23 cellular contexts compared by ENCODE assay signal in genomic region chr2:66318009-66318561, GRCh38.
"Had no signal": no experiment of that assay in that cellular context is flagged by ENCODE, and none has a peak within 500 bp of the region (broad histone marks: within the 10 kb centered on the region; RNA-seq: fewer than 3 reads in every experiment).

No MANE protein-coding gene starts in this region.

- H3K4me3 Mint-ChIP-seq: activated B cell treated with CpG ODN at 0.5 μM for 24 hours; activated CD4-positive, alpha-beta memory T cell treated with anti-CD3 and anti-CD28 coated beads, Interleukin-2, amount 10 ng/mL, durations not matched to agents 7 days and 5 days; activated CD4-positive, alpha-beta T cell treated with anti-CD3 and anti-CD28 coated beads, Interleukin-2, amount 10 ng/mL, durations not matched to agents 7 days and 5 days; activated naive CD4-positive, alpha-beta T cell treated with anti-CD3 and anti-CD28 coated beads, Interleukin-2, amount 10 ng/mL, durations not matched to agents 7 days and 5 days; activated naive CD8-positive, alpha-beta T cell treated with anti-CD3 and anti-CD28 coated beads for 36 hours; activated T-cell treated with anti-CD3 and anti-CD28 coated beads, Interleukin-2, amount 50 U/mL, for 72 hours; T-helper 17 cell had no signal

- ATAC-seq: activated T-cell treated with anti-CD3 and anti-CD28 coated beads, Interleukin-2, amount 50 U/mL, for 72 hours; T-helper 17 cell had no signal

- H3K36me3 Mint-ChIP-seq: activated naive CD4-positive, alpha-beta T cell treated with anti-CD3 and anti-CD28 coated beads, Interleukin-2, amount 10 ng/mL, durations not matched to agents 7 days and 5 days; activated naive CD8-positive, alpha-beta T cell treated with anti-CD3 and anti-CD28 coated beads for 36 hours had no signal

- DNase-seq: activated B cell treated with CpG ODN at 0.5 μM for 24 hours; activated CD4-positive, alpha-beta memory T cell treated with anti-CD3 and anti-CD28 coated beads, Interleukin-2, amount 10 ng/mL, durations not matched to agents 7 days and 5 days; activated CD4-positive, alpha-beta T cell treated with anti-CD3 and anti-CD28 coated beads, Interleukin-2, amount 10 ng/mL, durations not matched to agents 7 days and 5 days; activated CD8-positive, alpha-beta memory T cell treated with anti-CD3 and anti-CD28 coated beads, Interleukin-2, amount 50 U/mL, for 4 hours; activated gamma-delta T cell treated with Interleukin-2 at 50 U/mL for 16 hours; activated naive CD4-positive, alpha-beta T cell treated with anti-CD3 and anti-CD28 coated beads, Interleukin-2, amount 10 ng/mL, durations not matched to agents 7 days and 5 days; activated naive CD8-positive, alpha-beta T cell treated with anti-CD3 and anti-CD28 coated beads for 36 hours; activated T-cell treated with anti-CD3 and anti-CD28 coated beads, Interleukin-2, amount 50 U/mL, for 72 hours; brain microvascular endothelial cell; cerebellar nuclear complex; MM.1S; NCI-H1105; NCI-H1436 treated with DMSO at 0.1 percent for 48 hours; NCI-H187; NCI-H2081; NCI-H524; Peyer's patch; Right ventricle myocardium superior; SJCRH30; T-helper 17 cell; T-helper 9 cell had no signal

- H3K4me1 Mint-ChIP-seq: activated B cell treated with CpG ODN at 0.5 μM for 24 hours; activated CD4-positive, alpha-beta memory T cell treated with anti-CD3 and anti-CD28 coated beads, Interleukin-2, amount 10 ng/mL, durations not matched to agents 7 days and 5 days; activated CD4-positive, alpha-beta T cell treated with anti-CD3 and anti-CD28 coated beads, Interleukin-2, amount 10 ng/mL, durations not matched to agents 7 days and 5 days; activated naive CD4-positive, alpha-beta T cell treated with anti-CD3 and anti-CD28 coated beads, Interleukin-2, amount 10 ng/mL, durations not matched to agents 7 days and 5 days; activated naive CD8-positive, alpha-beta T cell treated with anti-CD3 and anti-CD28 coated beads for 36 hours; T-helper 17 cell had no signal

- H3K27ac Mint-ChIP-seq: activated B cell treated with CpG ODN at 0.5 μM for 24 hours; activated CD4-positive, alpha-beta memory T cell treated with anti-CD3 and anti-CD28 coated beads, Interleukin-2, amount 10 ng/mL, durations not matched to agents 7 days and 5 days; activated CD4-positive, alpha-beta T cell treated with anti-CD3 and anti-CD28 coated beads, Interleukin-2, amount 10 ng/mL, durations not matched to agents 7 days and 5 days; activated naive CD4-positive, alpha-beta T cell treated with anti-CD3 and anti-CD28 coated beads, Interleukin-2, amount 10 ng/mL, durations not matched to agents 7 days and 5 days; activated naive CD8-positive, alpha-beta T cell treated with anti-CD3 and anti-CD28 coated beads for 36 hours; activated T-cell treated with anti-CD3 and anti-CD28 coated beads, Interleukin-2, amount 50 U/mL, for 72 hours; activated T-helper 2 cell treated with anti-CD3 and anti-CD28 coated beads, Interferon-gamma antibody, Interleukin-2, Interleukin-4, amounts not matched to agents 10 μg/mL and 5 μg/mL and 100 μg/mL, durations not matched to agents 14 hours and 24 hours and 36 hours; T-helper 17 cell had no signal

- H3K9me3 Mint-ChIP-seq: activated CD4-positive, alpha-beta memory T cell treated with anti-CD3 and anti-CD28 coated beads, Interleukin-2, amount 10 ng/mL, durations not matched to agents 7 days and 5 days; activated naive CD4-positive, alpha-beta T cell treated with anti-CD3 and anti-CD28 coated beads, Interleukin-2, amount 10 ng/mL, durations not matched to agents 7 days and 5 days; activated naive CD8-positive, alpha-beta T cell treated with anti-CD3 and anti-CD28 coated beads for 36 hours; activated T-helper 2 cell treated with anti-CD3 and anti-CD28 coated beads, Interferon-gamma antibody, Interleukin-2, Interleukin-4, amounts not matched to agents 10 μg/mL and 5 μg/mL and 100 μg/mL, durations not matched to agents 14 hours and 24 hours and 36 hours had no signal

- H3K9me3 ChIP-seq: Peyer's patch, SJCRH30 had no signal

- H3K27ac ChIP-seq: brain microvascular endothelial cell, Peyer's patch, RWPE1, SJCRH30 had no signal

- H3K4me1 ChIP-seq: Peyer's patch, SJCRH30 had no signal

- H3K27me3 Mint-ChIP-seq: activated B cell treated with CpG ODN at 0.5 μM for 24 hours; activated CD4-positive, alpha-beta memory T cell treated with anti-CD3 and anti-CD28 coated beads, Interleukin-2, amount 10 ng/mL, durations not matched to agents 7 days and 5 days; activated CD4-positive, alpha-beta T cell treated with anti-CD3 and anti-CD28 coated beads, Interleukin-2, amount 10 ng/mL, durations not matched to agents 7 days and 5 days; activated naive CD4-positive, alpha-beta T cell treated with anti-CD3 and anti-CD28 coated beads, Interleukin-2, amount 10 ng/mL, durations not matched to agents 7 days and 5 days; activated naive CD8-positive, alpha-beta T cell treated with anti-CD3 and anti-CD28 coated beads for 36 hours; T-helper 17 cell had no signal

- H3K27me3 ChIP-seq: brain microvascular endothelial cell, Peyer's patch, SJCRH30 had no signal
